18 cellular contexts compared by ENCODE assay signal in genomic region chr9:134043531-134043988, GRCh38. TPM values are rescaled to one million over a fixed set of nuclear protein-coding genes. Genes with fewer than 3 reads are reported as not detected.
DNase-seq lines count a peak whose midpoint lies in the region; ATAC-seq and TF ChIP-seq lines count a peak whose summit lies in the region.
"Had no signal": no experiment of that assay in that cellular context is flagged by ENCODE, and none has a peak within 500 bp of the region (broad histone marks: within the 10 kb centered on the region; RNA-seq: fewer than 3 reads in every experiment).

No MANE protein-coding gene starts in this region.

- CTCF ChIA-PET in CD8-positive, alpha-beta T cell (lab: Charles Lee), result no interaction called here

- H3K4me1 Mint-ChIP-seq in CD8-positive, alpha-beta T cell (ENCODE audit: low read depth), result no peaks in the 10 kb centered on the region
- no peaks in the 10 kb centered on the region for H3K4me1 Mint-ChIP-seq in endothelial cell (ENCODE audit: unreplicated experiment)
- H3K4me1 Mint-ChIP-seq: H9 had no signal

- H3K4me3 ChIP-seq in CD8-positive, alpha-beta T cell (ENCODE audit: low read depth, low read length), result no peak overlapping the region
- H3K4me3 ChIP-seq in right lobe of liver, result no peak overlapping the region
- H3K4me3 ChIP-seq: BLaER1 treated with 17β-estradiol and CSF1 and Interleukin-3, amounts not matched to agents 10 nM and 100 nM had no signal

- H3K4me1 ChIP-seq in CD8-positive, alpha-beta T cell (ENCODE audit: insufficient read depth, low read length), result no peaks in the 10 kb centered on the region
- peaks cover 0 to 24% (median 4%) of the 10 kb centered on the region in 4 donors for H3K4me1 ChIP-seq in right lobe of liver

- no peak for DNase-seq in activated naive CD4-positive, alpha-beta T cell treated with anti-CD3 and anti-CD28 coated beads, Interleukin-2, amount 50 U/mL, for 72 hours (ENCODE audit: low spot score in 2 of 2)
- no peak for DNase-seq in activated naive CD4-positive, alpha-beta T cell treated with Interleukin-2 at 50 U/mL for 16 hours
- DNase-seq in CD8-positive, alpha-beta T cell, result no peak
- no peak for DNase-seq in endothelial cell (ENCODE audit: low spot score)
- no peak for DNase-seq in right lobe of liver
- DNase-seq in NCI-H1417 (lab: John Stamatoyannopoulos, UW), result no peak
- no peak for DNase-seq in GOT3 (lab: John Stamatoyannopoulos, UW)
- DNase-seq: CD8-positive, alpha-beta memory T cell; H9; IMR-90; Karpas-422; NCI-H1105; NCI-H1694 had no signal

- no peak overlapping the region for H3K27ac ChIP-seq in CD8-positive, alpha-beta T cell (ENCODE audit: low read depth, low read length)
- H3K27ac ChIP-seq in right lobe of liver, result peak overlapping the region in 1 of 3 donors; percentile 27
- H3K27ac ChIP-seq: HL-60 had no signal

- H3K9me3 ChIP-seq in CD8-positive, alpha-beta T cell (ENCODE audit: low read length), result no peaks in the 10 kb centered on the region
- no peaks in the 10 kb centered on the region for H3K9me3 ChIP-seq in right lobe of liver

- peaks cover 0 to 5% of the 10 kb centered on the region in 2 donors for H3K9me3 Mint-ChIP-seq in activated naive CD4-positive, alpha-beta T cell treated with anti-CD3 and anti-CD28 coated beads, Interleukin-2, amount 50 U/mL, for 72 hours
- H3K9me3 Mint-ChIP-seq in CD8-positive, alpha-beta T cell, result peaks cover 5% of the 10 kb centered on the region
- H3K9me3 Mint-ChIP-seq in endothelial cell (ENCODE audit: unreplicated experiment), result no peaks in the 10 kb centered on the region
- H3K9me3 Mint-ChIP-seq: H9 had no signal

- no peak overlapping the region for H3K4me3 Mint-ChIP-seq in CD8-positive, alpha-beta T cell
- peak overlapping the region; percentile 21 for H3K4me3 Mint-ChIP-seq in endothelial cell (ENCODE audit: unreplicated experiment)
- H3K4me3 Mint-ChIP-seq: CD8-positive, alpha-beta memory T cell; H9 had no signal

- no peak for ATAC-seq in activated naive CD4-positive, alpha-beta T cell treated with anti-CD3 and anti-CD28 coated beads, Interleukin-2, amount 50 U/mL, for 72 hours
- ATAC-seq in CD8-positive, alpha-beta T cell, result no peak
- ATAC-seq in right lobe of liver (peak; percentile 25 to 64 (median 32)), HG02852 (IDR thresholded peaks at IDR 0.05; ENCODE audit: unreplicated experiment) (no peak)
- ATAC-seq: Panc1, Right ventricle myocardium inferior had no signal

- POLR2A ChIA-PET in CD8-positive, alpha-beta T cell (lab: Charles Lee), result no interaction called here

- no peaks in the 10 kb centered on the region for H3K27me3 ChIP-seq in CD8-positive, alpha-beta T cell (ENCODE audit: insufficient read depth, low read length)
- H3K27me3 ChIP-seq in right lobe of liver, result no peaks in the 10 kb centered on the region
- H3K27me3 ChIP-seq: BLaER1 treated with 17β-estradiol and CSF1 and Interleukin-3, amounts not matched to agents 10 nM and 100 nM had no signal

- peak overlapping the region; percentile 60 to 91 for H3K27ac Mint-ChIP-seq in activated naive CD4-positive, alpha-beta T cell treated with anti-CD3 and anti-CD28 coated beads, Interleukin-2, amount 50 U/mL, for 72 hours
- H3K27ac Mint-ChIP-seq in CD8-positive, alpha-beta T cell, result peak overlapping the region; percentile 50
- no peak overlapping the region for H3K27ac Mint-ChIP-seq in endothelial cell (ENCODE audit: unreplicated experiment)

- 40% methylated on average over 1 of the region's 11 CpGs for WGBS in right lobe of liver (ENCODE audit: insufficient coverage, low coverage, low lambda C conversion rate, missing lambda C conversion rate)

- no peak for TF ChIP-seq CTCF in CD8-positive, alpha-beta T cell (IDR thresholded peaks at IDR 0.05)
- TF ChIP-seq CTCF in endothelial cell (IDR thresholded peaks at IDR 0.05; ENCODE audit: unreplicated experiment), result no peak
- TF ChIP-seq CTCF in right lobe of liver (IDR thresholded peaks at IDR 0.05), result no peak

- intact Hi-C loops in CD8-positive, alpha-beta T cell (cut with DNase I, micrococcal nuclease), result no loop called here
- intact Hi-C loops in right lobe of liver (cut with DNase I), result no loop called here

- no peak for TF ChIP-seq POLR2A in right lobe of liver (IDR thresholded peaks at IDR 0.05)

- no peaks in the 10 kb centered on the region for H3K27me3 Mint-ChIP-seq in CD8-positive, alpha-beta T cell (ENCODE audit: low read depth)
- peaks cover 9% of the 10 kb centered on the region for H3K27me3 Mint-ChIP-seq in endothelial cell (ENCODE audit: unreplicated experiment)
- H3K27me3 Mint-ChIP-seq: CD8-positive, alpha-beta memory T cell had no signal

- peaks cover 23% of the 10 kb centered on the region for H3K36me3 ChIP-seq in CD8-positive, alpha-beta T cell (ENCODE audit: insufficient read depth, low read length)
- peaks cover 0 to 56% (median 15%) of the 10 kb centered on the region in 4 donors for H3K36me3 ChIP-seq in right lobe of liver

- H3K36me3 Mint-ChIP-seq in activated naive CD4-positive, alpha-beta T cell treated with anti-CD3 and anti-CD28 coated beads, Interleukin-2, amount 50 U/mL, for 72 hours, result peaks cover 18% of the 10 kb centered on the region in 2 donors
- peaks cover 74% of the 10 kb centered on the region for H3K36me3 Mint-ChIP-seq in CD8-positive, alpha-beta T cell
- peaks cover 48% of the 10 kb centered on the region for H3K36me3 Mint-ChIP-seq in endothelial cell (ENCODE audit: low read depth, unreplicated experiment)

RNA-seq across cellular contexts. Expression of gene BRD3OS, which starts 18.3 kb away (rescaled TPM):
- total RNA-seq in activated naive CD4-positive, alpha-beta T cell treated with anti-CD3 and anti-CD28 coated beads, Interleukin-2, amount 50 U/mL, for 72 hours, result 10 to 100 TPM in 1 of 2 donors, 1 to 10 TPM in 1; 3.7 to 19.8 TPM
- 1 to 10 TPM; 3.3 to 4.2 TPM for total RNA-seq in CD8-positive, alpha-beta T cell
- total RNA-seq in endothelial cell (ENCODE audit: unreplicated experiment) (11.4 TPM), right lobe of liver (1 to 10 TPM; 3.2 to 8.1 (median 5.9) TPM)

RNA-seq across cellular contexts. Expression of gene BRD3, which starts 24.3 kb away (rescaled TPM):
- total RNA-seq in activated naive CD4-positive, alpha-beta T cell treated with anti-CD3 and anti-CD28 coated beads, Interleukin-2, amount 50 U/mL, for 72 hours, result 10 to 100 TPM; 24.6 to 29.5 TPM
- 10 to 100 TPM; 34.3 to 41.4 TPM for total RNA-seq in CD8-positive, alpha-beta T cell
- total RNA-seq in endothelial cell (ENCODE audit: unreplicated experiment) (56.2 TPM), right lobe of liver (10 to 100 TPM; 10.7 to 25.4 (median 21.1) TPM)

RNA-seq across cellular contexts. Expression of gene VAV2, which starts 51.4 kb away (rescaled TPM):
- 1 to 10 TPM; 7.5 to 9.1 TPM for total RNA-seq in activated naive CD4-positive, alpha-beta T cell treated with anti-CD3 and anti-CD28 coated beads, Interleukin-2, amount 50 U/mL, for 72 hours
- total RNA-seq in CD8-positive, alpha-beta T cell, result 1 to 10 TPM; 2.0 to 4.3 TPM
- total RNA-seq in endothelial cell (ENCODE audit: unreplicated experiment), result 27.2 TPM
- 10 to 100 TPM; 30.1 to 44.3 (median 34.9) TPM for total RNA-seq in right lobe of liver

Comparison
In these comparisons a context has a peak if more than half of its experiments do, and no peak if none do; other contexts are left out.
1. ATAC-seq: peak in right lobe of liver (4 of 4); none in activated naive CD4-positive, alpha-beta T cell treated with anti-CD3 and anti-CD28 coated beads, Interleukin-2, amount 50 U/mL, for 72 hours (0 of 2), CD8-positive, alpha-beta T cell (single experiment) and HG02852 (single experiment).